In genomic region chr18:56107821-56108485, GRCh38 we compare ENCODE assay signal across 19 cellular contexts.
"Had no signal": no experiment of that assay in that cellular context is flagged by ENCODE, and none has a peak within 500 bp of the region (broad histone marks: within the 10 kb centered on the region; RNA-seq: fewer than 3 reads in every experiment).

No MANE protein-coding gene starts in this region.

- H3K9me3 ChIP-seq: upper lobe of left lung had no signal

- H3K4me1 ChIP-seq: upper lobe of left lung had no signal

- ATAC-seq: activated CD4-positive, CD25-positive, alpha-beta regulatory T cell treated with anti-CD3 and anti-CD28 coated beads, Interleukin-2, amount 50 U/mL, for 24 hours; left lung; naive thymus-derived CD8-positive, alpha-beta T cell; right cardiac atrium had no signal

- H3K36me3 Mint-ChIP-seq: activated naive CD8-positive, alpha-beta T cell treated with anti-CD3 and anti-CD28 coated beads, Interleukin-2, amount 10 ng/mL, durations not matched to agents 7 days and 5 days had no signal

- H3K27me3 Mint-ChIP-seq: activated naive CD8-positive, alpha-beta T cell treated with anti-CD3 and anti-CD28 coated beads, Interleukin-2, amount 10 ng/mL, durations not matched to agents 7 days and 5 days had no signal

- DNase-seq: activated CD4-positive, alpha-beta T cell treated with anti-CD3 and anti-CD28 coated beads, Interleukin-2, amount 50 U/mL, for 1 hour; activated CD8-positive, alpha-beta memory T cell treated with anti-CD3 and anti-CD28 coated beads for 24 hours; activated naive CD4-positive, alpha-beta T cell; activated naive CD8-positive, alpha-beta T cell treated with anti-CD3 and anti-CD28 coated beads, Interleukin-2, amount 10 ng/mL, durations not matched to agents 7 days and 5 days; aorta; hippocampal formation; left lung; mammary epithelial cell; naive thymus-derived CD8-positive, alpha-beta T cell; nucleus accumbens; right cardiac atrium; stimulated activated CD4-positive, alpha-beta T cell treated with anti-CD3 and anti-CD28 coated beads, Interleukin-4, amount 100 ng/mL, for 4 hours; stimulated activated CD8-positive, alpha-beta memory T cell treated with anti-CD3 and anti-CD28 coated beads, Interleukin-4, amount 100 ng/mL, for 48 hours; stimulated activated naive CD4-positive, alpha-beta T cell treated with Interleukin-2 at 50 U/mL for 16 hours; T-helper 9 cell; upper lobe of left lung had no signal

- H3K4me3 ChIP-seq: left lung, skin epidermis, upper lobe of left lung had no signal

- H3K36me3 ChIP-seq: left lung, upper lobe of left lung had no signal

- H3K4me3 Mint-ChIP-seq: activated naive CD8-positive, alpha-beta T cell treated with anti-CD3 and anti-CD28 coated beads, Interleukin-2, amount 10 ng/mL, durations not matched to agents 7 days and 5 days; naive thymus-derived CD8-positive, alpha-beta T cell had no signal

- H3K27ac Mint-ChIP-seq: activated naive CD8-positive, alpha-beta T cell treated with anti-CD3 and anti-CD28 coated beads, Interleukin-2, amount 10 ng/mL, durations not matched to agents 7 days and 5 days; naive thymus-derived CD8-positive, alpha-beta T cell; progenitor cell of endocrine pancreas had no signal

- H3K27me3 ChIP-seq: left lung, upper lobe of left lung had no signal

- H3K27ac ChIP-seq: left lung, skin epidermis, upper lobe of left lung had no signal
